In the genomic region with DNA sequence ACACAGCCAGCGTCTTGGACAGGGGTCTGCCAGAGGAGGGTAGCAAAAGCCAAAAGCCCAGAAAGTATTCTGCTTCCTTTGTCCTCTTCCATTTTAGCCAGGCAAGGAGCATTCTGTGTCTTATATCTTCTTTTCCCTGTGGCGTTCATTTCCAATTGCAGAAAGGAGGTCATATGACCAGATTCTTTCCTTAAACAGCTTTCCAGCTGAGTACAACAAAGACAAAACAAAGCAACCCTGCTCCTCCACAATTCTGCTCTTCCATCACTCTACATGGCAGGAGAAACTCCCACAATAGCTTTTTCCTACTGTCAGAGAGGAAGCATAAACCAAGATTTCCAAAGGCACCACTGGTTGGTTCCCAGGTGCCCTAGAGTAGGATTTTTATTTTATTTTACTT, we compare ENCODE assay signal across 10 cellular contexts. TPM values are rescaled to one million over a fixed set of nuclear protein-coding genes. Genes with fewer than 3 reads are reported as not detected.
DNase-seq lines count a peak whose midpoint lies in the region; ATAC-seq and TF ChIP-seq lines count a peak whose summit lies in the region.
"Had no signal": no experiment of that assay in that cellular context is flagged by ENCODE, and none has a peak within 500 bp of the region (broad histone marks: within the 10 kb centered on the region; RNA-seq: fewer than 3 reads in every experiment).

No MANE protein-coding gene starts in this region.

- H3K27ac ChIP-seq in cardiac muscle cell = peak overlapping the region; percentile 81

- in situ Hi-C loops in ACHN (cut with HindIII; ENCODE audit: low pct_ligation_motif_present, low pct_unique_long_range_greater_than_20kb, low sequenced_read_pairs) = no loop called here

- H3K4me3 Mint-ChIP-seq in memory B cell = no peak overlapping the region
- no peak overlapping the region for H3K4me3 Mint-ChIP-seq in type B pancreatic cell
- H3K4me3 Mint-ChIP-seq: activated naive CD8-positive, alpha-beta T cell treated with anti-CD3 and anti-CD28 coated beads, Interleukin-2, amount 10 ng/mL, durations not matched to agents 7 days and 5 days had no signal

- intact Hi-C loops in Right ventricle myocardium superior (cut with DNase I) = no loop called here

- H3K36me3 Mint-ChIP-seq in memory B cell (peaks cover 7% of the 10 kb centered on the region), type B pancreatic cell (peaks cover 12% of the 10 kb centered on the region)

- peaks cover 4% of the 10 kb centered on the region for H3K4me1 ChIP-seq in cardiac muscle cell (ENCODE audit: low read depth)

- no peaks in the 10 kb centered on the region for H3K27me3 ChIP-seq in cardiac muscle cell

- H3K36me3 ChIP-seq in cardiac muscle cell = peaks cover 3% of the 10 kb centered on the region

- H3K9me3 ChIP-seq in cardiac muscle cell (ENCODE audit: low read depth) = no peaks in the 10 kb centered on the region

- H3K4me1 Mint-ChIP-seq in memory B cell (peaks cover 21% of the 10 kb centered on the region), type B pancreatic cell (ENCODE audit: unreplicated experiment) (peaks cover 26% of the 10 kb centered on the region)

- DNase-seq in cardiac muscle cell (ENCODE audit: low read depth in 1 of 2, low spot score in 1 of 2) (peak in 1 of 2 donors; percentile 68), Right ventricle myocardium superior (no peak), choroid plexus epithelial cell (ENCODE audit: low read depth) (peak; percentile 71), memory B cell (ENCODE audit: low spot score in 2 of 2) (no peak), type B pancreatic cell (ENCODE audit: extremely low spot score, unreplicated experiment) (no peak), ACHN (no peak), activated T-cell treated with anti-CD3 and anti-CD28 coated beads for 4 hours (no peak), cerebellar cortex (ENCODE audit: low spot score) (no peak)
- DNase-seq: activated naive CD8-positive, alpha-beta T cell treated with anti-CD3 and anti-CD28 coated beads, Interleukin-2, amount 10 ng/mL, durations not matched to agents 7 days and 5 days; NCI-H1694 treated with DMSO at 0.1 percent for 48 hours had no signal

- TF ChIP-seq CTCF in cardiac muscle cell (IDR thresholded peaks at IDR 0.05; ENCODE audit: low read depth, low read length) (no peak), choroid plexus epithelial cell (conservative IDR thresholded peaks at IDR 0.05; ENCODE audit: low read depth, low read length) (no peak), type B pancreatic cell (conservative IDR thresholded peaks at IDR 0.05) (no peak)

- H3K9me3 Mint-ChIP-seq in memory B cell (no peaks in the 10 kb centered on the region), type B pancreatic cell (no peaks in the 10 kb centered on the region)
- H3K9me3 Mint-ChIP-seq: activated naive CD8-positive, alpha-beta T cell treated with anti-CD3 and anti-CD28 coated beads, Interleukin-2, amount 10 ng/mL, durations not matched to agents 7 days and 5 days had no signal

- ATAC-seq in Right ventricle myocardium superior (ENCODE audit: poor library complexity) (no peak), memory B cell (ENCODE audit: low read depth) (no peak)

- H3K27ac Mint-ChIP-seq in memory B cell (peak overlapping the region; percentile 97), type B pancreatic cell (peak overlapping the region; percentile 88)
- H3K27ac Mint-ChIP-seq: activated naive CD8-positive, alpha-beta T cell treated with anti-CD3 and anti-CD28 coated beads, Interleukin-2, amount 10 ng/mL, durations not matched to agents 7 days and 5 days had no signal

- H3K27me3 Mint-ChIP-seq in memory B cell (no peaks in the 10 kb centered on the region), type B pancreatic cell (no peaks in the 10 kb centered on the region)
- H3K27me3 Mint-ChIP-seq: activated naive CD8-positive, alpha-beta T cell treated with anti-CD3 and anti-CD28 coated beads, Interleukin-2, amount 10 ng/mL, durations not matched to agents 7 days and 5 days had no signal

- H3K4me3 ChIP-seq in cardiac muscle cell (no peak overlapping the region), choroid plexus epithelial cell (ENCODE audit: low read depth, low read length) (no peak overlapping the region)

RNA-seq across cellular contexts. Expression of a gene that starts 19.7 kb away (rescaled TPM):
- total RNA-seq in cardiac muscle cell (65.9 and 158 TPM in 2 replicates), Right ventricle myocardium superior (108 TPM), type B pancreatic cell (ENCODE audit: low replicate concordance) (153 and 185 TPM in 2 replicates)
- 62.2 and 82.2 TPM in 2 replicates for polyA plus RNA-seq in cardiac muscle cell

RNA-seq across cellular contexts. Expression of a gene that starts 30.3 kb away (rescaled TPM):
- total RNA-seq in cardiac muscle cell = 96.5 and 101 TPM in 2 replicates
- 61.2 and 65.2 TPM in 2 replicates for polyA plus RNA-seq in cardiac muscle cell
- 85.9 TPM for total RNA-seq in Right ventricle myocardium superior
- total RNA-seq in type B pancreatic cell (ENCODE audit: low replicate concordance) = 187 and 280 TPM in 2 replicates
